In genomic region chr16:3986235-3986544, GRCh38 we compare ENCODE assay signal across 22 cellular contexts.
"Had no signal": no experiment of that assay in that cellular context is flagged by ENCODE, and none has a peak within 500 bp of the region (broad histone marks: within the 10 kb centered on the region; RNA-seq: fewer than 3 reads in every experiment).

No MANE protein-coding gene starts in this region.

- DNase-seq: IMR-90, Karpas-422, KG1, MG63, NCI-H1092 treated with DMSO at 0.1 percent for 48 hours, NCI-H1436, NCI-H187, NCI-H2029, NCI-H2081 treated with DMSO at 0.1 percent for 48 hours, NCI-H2171, NCI-H226, NCI-H446, NCI-H510A, NCI-H524 treated with DMSO at 0.1 percent for 48 hours, NCI-H69, NCI-H774, PC-3, SHP77, SK-N-SH had no signal

- ATAC-seq: HepG2, Panc1, PC-3 had no signal

- H3K27me3 ChIP-seq: MG63 had no signal

- H3K9ac ChIP-seq: SK-N-SH had no signal

- H3K4me2 ChIP-seq: SK-N-SH had no signal

- H3K9me3 ChIP-seq: MG63, SK-N-SH had no signal

- H3K4me3 ChIP-seq: MG63 had no signal

- H3K27ac ChIP-seq: RWPE1 had no signal
